Comparison of ENCODE assay signal across 26 cellular contexts in the genomic region with DNA sequence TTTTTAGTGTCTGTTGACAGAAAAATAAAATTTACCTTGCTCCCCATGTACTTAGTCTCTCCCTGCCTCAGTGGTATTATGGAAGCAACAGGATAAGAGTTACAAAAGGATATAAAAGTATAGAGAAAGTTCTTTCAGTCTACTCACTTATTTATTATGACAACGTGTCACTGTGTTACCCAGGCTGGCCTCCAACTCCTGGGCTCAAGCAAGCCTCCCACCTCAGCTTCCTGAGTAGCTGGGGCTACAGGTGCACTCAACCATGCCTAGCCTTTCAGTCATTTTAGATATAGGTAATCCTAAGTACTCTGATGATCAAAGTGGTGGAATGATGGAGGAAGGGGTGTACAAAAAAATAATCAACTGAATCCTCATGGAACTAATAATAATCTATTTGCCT.
DNase-seq lines count a peak whose midpoint lies in the region; ATAC-seq and TF ChIP-seq lines count a peak whose summit lies in the region.
"Had no signal": no experiment of that assay in that cellular context is flagged by ENCODE, and none has a peak within 500 bp of the region (broad histone marks: within the 10 kb centered on the region; RNA-seq: fewer than 3 reads in every experiment).

No MANE protein-coding gene starts in this region.

- H3K27ac ChIP-seq in left ventricle myocardium inferior (replicated peaks) (peak overlapping the region; percentile 99), heart right ventricle (peak overlapping the region in 3 of 10 donors; percentile 98 to 99 (median 99)), OCI-LY7 (ENCODE audit: low read depth, low read length, poor library complexity, severe bottlenecking) (peak overlapping the region; percentile 85), testis (peak overlapping the region in 1 of 2 donors; percentile 34)

- H3K79me2 ChIP-seq in OCI-LY7 (ENCODE audit: insufficient read depth, low read depth, low read length), result peaks cover 52% of the 10 kb centered on the region

- BruUV-seq in OCI-LY7 (replicated peaks; lab: Mats Ljungman, UMichigan), result no TSS peak

- TF ChIP-seq POLR2A in testis (IDR thresholded peaks at IDR 0.05), result no peak

- H3K4me1 ChIP-seq in left ventricle myocardium inferior, result peaks cover 48% of the 10 kb centered on the region
- peaks cover 0 to 41% (median 32%) of the 10 kb centered on the region in 9 donors for H3K4me1 ChIP-seq in heart right ventricle
- H3K4me1 ChIP-seq in OCI-LY7 (ENCODE audit: insufficient read depth, low read length, poor library complexity, severe bottlenecking), result peaks cover 27% of the 10 kb centered on the region
- peaks cover 25% of the 10 kb centered on the region for H3K4me1 ChIP-seq in testis
- H3K4me1 ChIP-seq: BE2C had no signal

- no peaks in the 10 kb centered on the region for H3K27me3 ChIP-seq in left ventricle myocardium inferior (ENCODE audit: low read depth)
- H3K27me3 ChIP-seq in heart right ventricle, result no peaks in the 10 kb centered on the region
- no peaks in the 10 kb centered on the region for H3K27me3 ChIP-seq in testis
- H3K27me3 ChIP-seq: BE2C, upper lobe of left lung had no signal

- no peaks in the 10 kb centered on the region for H3K9me2 ChIP-seq in OCI-LY7 (ENCODE audit: insufficient read depth, low read length)

- H3K4me2 ChIP-seq in OCI-LY7 (ENCODE audit: low read length), result peak overlapping the region; percentile 99

- DNase-seq in left ventricle myocardium inferior (no peak), heart right ventricle (no peak), OCI-LY7 (ENCODE audit: low spot score) (peak; percentile 39), kidney tubule cell (ENCODE audit: low spot score) (peak; percentile 76), NCI-H2081 (lab: John Stamatoyannopoulos, UW) (no peak), SKM-1 (lab: John Stamatoyannopoulos, UW; ENCODE audit: unreplicated experiment) (no peak), ecto neural progenitor cell (ENCODE audit: low spot score) (no peak), testis (no peak)
- DNase-seq: activated CD4-positive, alpha-beta T cell treated with anti-CD3 and anti-CD28 coated beads for 1 hour; activated CD8-positive, alpha-beta T cell treated with anti-CD3 and anti-CD28 coated beads for 36 hours; activated naive CD4-positive, alpha-beta T cell; activated T-cell treated with anti-CD3 and anti-CD28 coated beads for 4 hours; amniotic stem cell; BE2C; effector memory CD4-positive, alpha-beta T cell; foreskin melanocyte; hippocampal formation; NCI-H1092 treated with DMSO at 0.1 percent for 48 hours; NCI-H187 treated with DMSO at 0.1 percent for 48 hours; NCI-H2227 treated with DMSO at 0.1 percent for 48 hours; NCI-H774; OCI-M1; SHP77 treated with DMSO at 0.1 percent for 48 hours; SW 1271; upper lobe of left lung had no signal

- no peak overlapping the region for H2AFZ ChIP-seq in OCI-LY7 (ENCODE audit: low read length)

- CTCF ChIA-PET in OCI-LY7 (lab: Charles Lee; ENCODE audit: unreplicated experiment), result interaction anchor here (1.5 kb wide), 2 partner anchors 8 to 12 kb away, joined by 3 to 7 read pairs; no protein-coding TSS in a partner anchor

- H4K20me1 ChIP-seq in OCI-LY7 (ENCODE audit: insufficient read depth, low read length), result no peaks in the 10 kb centered on the region

- intact Hi-C loops in left ventricle myocardium inferior (cut with micrococcal nuclease), result no loop called here
- intact Hi-C loops in heart right ventricle (cut with DNase I), result loop anchor here in 8 of 10 donors (5.0 to 10.0 kb wide), 10 partner anchors 45 to 392 kb away; partner anchors contain the start of gene MKLN1 (in 1 of the 8)
- intact Hi-C loops in OCI-LY7 (cut with micrococcal nuclease; ENCODE audit: unreplicated experiment), result no loop called here
- intact Hi-C loops in testis (cut with DNase I; ENCODE audit: low total_unique reads), result no loop called here

- no peak for ATAC-seq in heart right ventricle
- ATAC-seq: activated CD8-positive, alpha-beta T cell treated with anti-CD3 and anti-CD28 coated beads for 36 hours; sciatic nerve had no signal

- no peak overlapping the region for H3K4me3 ChIP-seq in left ventricle myocardium inferior
- no peak overlapping the region for H3K4me3 ChIP-seq in heart right ventricle
- peak overlapping the region; percentile 85 for H3K4me3 ChIP-seq in OCI-LY7 (ENCODE audit: low read depth, low read length, poor library complexity, severe bottlenecking)
- no peak overlapping the region for H3K4me3 ChIP-seq in testis

- H3K9me3 ChIP-seq in left ventricle myocardium inferior (replicated peaks) (no peaks in the 10 kb centered on the region), heart right ventricle (no peaks in the 10 kb centered on the region), OCI-LY7 (ENCODE audit: low read length) (peaks cover 2% of the 10 kb centered on the region; the same call in 1 of the 2 replicates), testis (no peaks in the 10 kb centered on the region)
- H3K9me3 ChIP-seq: BE2C, upper lobe of left lung had no signal

- WGBS in heart right ventricle, 2 donors, result 83 to 91% methylated on average over 1 of the region's 1 CpG
- WGBS in testis, 2 donors, result 52 to 89% methylated on average over 1 of the region's 1 CpG

- no peak for TF ChIP-seq CTCF in left ventricle myocardium inferior (IDR thresholded peaks at IDR 0.05; ENCODE audit: borderline replicate concordance)
- no peak for TF ChIP-seq CTCF in heart right ventricle (IDR thresholded peaks at IDR 0.05)
- TF ChIP-seq CTCF in OCI-LY7 (conservative IDR thresholded peaks at IDR 0.05; ENCODE audit: low read length), result no peak
- no peak for TF ChIP-seq CTCF in testis (IDR thresholded peaks at IDR 0.05)

- H3K36me3 ChIP-seq in left ventricle myocardium inferior (no peaks in the 10 kb centered on the region), heart right ventricle (no peaks in the 10 kb centered on the region), OCI-LY7 (ENCODE audit: insufficient read depth, low read length) (peaks cover 4% of the 10 kb centered on the region; the same call in 1 of the 2 replicates), testis (ENCODE audit: low read depth, missing control alignments) (no peaks in the 10 kb centered on the region)
- H3K36me3 ChIP-seq: BE2C had no signal

- POLR2A ChIA-PET in OCI-LY7 (lab: Charles Lee), result interaction anchor here (0.5 to 11.0 kb wide), 4 partner anchors 10 to 69 kb away, joined by 3 to 186 read pairs (median 4); no protein-coding TSS in a partner anchor

Comparison
In these comparisons a context has a peak if more than half of its experiments do, and no peak if none do; other contexts are left out.
1. intact Hi-C loops: an anchor here in heart right ventricle (5.0 to 10.0 kb wide); none called in left ventricle myocardium inferior, OCI-LY7 and testis.
2. DNase-seq: peak in OCI-LY7 (single experiment) and kidney tubule cell (single experiment); none in left ventricle myocardium inferior (single experiment), heart right ventricle (0 of 2), NCI-H2081 (0 of 2), SKM-1 (single experiment), ecto neural progenitor cell (single experiment) and testis (single experiment).